In genomic region chr10:7984325-7984724, GRCh38 we compare ENCODE assay signal across 33 cellular contexts.
"Had no signal": no experiment of that assay in that cellular context is flagged by ENCODE, and none has a peak within 500 bp of the region (broad histone marks: within the 10 kb centered on the region; RNA-seq: fewer than 3 reads in every experiment).

No MANE protein-coding gene starts in this region.

- H3K9me3 ChIP-seq: adrenal gland, body of pancreas, breast epithelium had no signal

- H3K27ac ChIP-seq: adrenal gland, body of pancreas, brain microvascular endothelial cell, breast epithelium, VCaP had no signal

- H3K27me3 ChIP-seq: adrenal gland, body of pancreas, brain microvascular endothelial cell, breast epithelium had no signal

- H3K4me3 ChIP-seq: adrenal gland, body of pancreas, breast epithelium had no signal

- H3K36me3 ChIP-seq: adrenal gland, brain microvascular endothelial cell, breast epithelium had no signal

- DNase-seq: activated CD4-positive, alpha-beta memory T cell treated with anti-CD3 and anti-CD28 coated beads, Interleukin-2, amount 10 ng/mL, durations not matched to agents 7 days and 5 days; activated CD4-positive, alpha-beta T cell treated with anti-CD3 and anti-CD28 coated beads for 1 hour; activated CD4-positive, alpha-beta T cell treated with anti-CD3 and anti-CD28 coated beads for 36 hours; activated CD4-positive, alpha-beta T cell treated with anti-CD3 and anti-CD28 coated beads for 48 hours; activated CD4-positive, alpha-beta T cell treated with anti-CD3 and anti-CD28 coated beads, Interleukin-2, amount 10 ng/mL, durations not matched to agents 7 days and 5 days; activated CD4-positive, alpha-beta T cell treated with anti-CD3 and anti-CD28 coated beads, Interleukin-2, amount 50 U/mL, for 48 hours; activated CD4-positive, CD25-positive, alpha-beta regulatory T cell; activated CD8-positive, alpha-beta memory T cell treated with anti-CD3 and anti-CD28 coated beads for 24 hours; activated CD8-positive, alpha-beta memory T cell treated with anti-CD3 and anti-CD28 coated beads, Interleukin-2, amount 10 ng/mL, durations not matched to agents 7 days and 5 days; activated CD8-positive, alpha-beta memory T cell treated with anti-CD3 and anti-CD28 coated beads, Interleukin-2, amount 50 U/mL, for 48 hours; activated CD8-positive, alpha-beta T cell treated with anti-CD3 and anti-CD28 coated beads, Interleukin-2, amount 10 ng/mL, durations not matched to agents 7 days and 5 days; activated effector memory CD4-positive, alpha-beta T cell treated with Interleukin-2 at 50 U/mL for 16 hours; activated gamma-delta T cell; activated naive CD4-positive, alpha-beta T cell treated with anti-CD3 and anti-CD28 coated beads, Interleukin-2, amount 10 ng/mL, durations not matched to agents 7 days and 5 days; activated naive CD4-positive, alpha-beta T cell treated with Interleukin-2 at 50 U/mL for 16 hours; activated naive CD8-positive, alpha-beta T cell treated with anti-CD3 and anti-CD28 coated beads for 36 hours; activated T-cell treated with anti-CD3 and anti-CD28 coated beads, Interleukin-2, amount 50 U/mL, for 24 hours; activated T-cell treated with anti-CD3 and anti-CD28 coated beads, Interleukin-2, amount 50 U/mL, for 48 hours; adrenal gland; amniotic stem cell; aorta; body of pancreas; central memory CD4-positive, alpha-beta T cell; T-helper 2 cell; T-helper 9 cell had no signal

- FAIRE-seq: astrocyte, colon, TTC549 had no signal

- ATAC-seq: activated CD4-positive, alpha-beta T cell treated with anti-CD3 and anti-CD28 coated beads for 36 hours; activated CD4-positive, CD25-positive, alpha-beta regulatory T cell treated with anti-CD3 and anti-CD28 coated beads, Interleukin-2, amount 50 U/mL, for 24 hours; activated CD8-positive, alpha-beta memory T cell treated with anti-CD3 and anti-CD28 coated beads, Interleukin-2, amount 10 ng/mL, durations not matched to agents 7 days and 5 days; activated CD8-positive, alpha-beta T cell treated with anti-CD3 and anti-CD28 coated beads, Interleukin-2, amount 10 ng/mL, durations not matched to agents 7 days and 5 days; body of pancreas; WTC11 had no signal

- H3K4me1 ChIP-seq: adrenal gland, body of pancreas, breast epithelium had no signal
